9 cellular contexts compared by ENCODE assay signal in the genomic region with DNA sequence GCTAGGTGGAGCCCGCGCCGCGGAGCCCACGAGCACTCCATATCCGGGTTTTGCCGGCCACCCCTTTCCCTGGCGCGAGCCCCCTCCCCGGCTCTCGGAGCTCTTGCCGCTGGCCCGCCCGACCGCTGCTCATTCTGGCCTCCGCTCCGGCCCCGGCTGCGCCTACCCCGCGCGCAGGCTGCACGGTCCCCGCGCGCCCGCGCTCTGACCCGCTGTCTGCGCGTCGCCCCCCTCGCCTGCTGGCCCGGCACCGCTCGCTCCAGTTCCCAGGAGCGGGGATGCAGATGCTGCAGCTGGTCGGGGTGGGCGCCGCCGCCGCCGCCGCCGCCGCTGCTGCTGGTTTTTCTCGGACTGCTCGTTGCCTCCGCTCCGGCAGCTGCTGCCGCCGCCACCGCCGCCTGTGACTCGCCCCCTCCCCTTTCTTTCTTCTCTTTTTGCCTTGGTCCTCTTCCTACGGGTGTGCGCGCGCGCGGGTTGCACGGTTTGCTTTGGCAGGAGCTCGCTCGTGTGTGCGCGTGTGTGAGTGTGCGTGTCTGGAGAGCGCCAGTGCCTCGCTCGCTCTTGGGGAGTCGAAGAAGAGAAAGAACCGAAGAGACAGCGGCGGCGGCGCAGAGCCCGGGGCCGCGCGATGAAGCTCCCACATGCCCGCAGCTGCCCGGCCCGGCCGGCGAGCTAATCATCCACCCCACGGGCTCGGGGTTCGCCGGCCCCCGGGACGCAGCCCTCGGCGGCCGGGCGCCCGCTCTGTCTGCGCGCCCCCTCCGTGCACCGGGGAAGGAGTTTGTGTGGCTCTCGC. TPM values are rescaled to one million over a fixed set of nuclear protein-coding genes. Genes with fewer than 3 reads are reported as not detected.
A peak's percentile ranks its signal among the peaks of the same experiment; 100 is the strongest.
DNase-seq lines count a peak whose midpoint lies in the region; ATAC-seq and TF ChIP-seq lines count a peak whose summit lies in the region.
"Had no signal": no experiment of that assay in that cellular context is flagged by ENCODE, and none has a peak within 500 bp of the region (broad histone marks: within the 10 kb centered on the region; RNA-seq: fewer than 3 reads in every experiment).

A gene (plus strand): TSS at position 132 of the 796 bp plus-strand sequence.

- peaks cover 50% of the 10 kb centered on the region for H3K27me3 ChIP-seq in GM23338 (ENCODE audit: insufficient read depth)
- H3K27me3 ChIP-seq in esophagus (ENCODE audit: control insufficient read depth in 1 of 2, insufficient read depth in 2 of 2, low read length in 2 of 2), result peaks cover 0 to 15% of the 10 kb centered on the region in 2 donors
- peaks cover 54% of the 10 kb centered on the region for H3K27me3 ChIP-seq in mucosa of stomach (ENCODE audit: control insufficient read depth, insufficient read depth, low read length)

- ATAC-seq in GM23338 (peak; percentile 63), GM21825 (IDR thresholded peaks at IDR 0.05; ENCODE audit: unreplicated experiment) (no peak), HG03280 (IDR thresholded peaks at IDR 0.05; ENCODE audit: unreplicated experiment) (no peak)

- peak within 1 kb of the TSS; percentile 88 for H3K27ac Mint-ChIP-seq in GM23338
- H3K27ac Mint-ChIP-seq: IgD-negative memory B cell had no signal

- H3K4me2 ChIP-seq in GM23338, result peak within 1 kb of the TSS; percentile 93

- H3K4me1 ChIP-seq in GM23338 (ENCODE audit: insufficient read depth) (peaks cover 35% of the 10 kb centered on the region), esophagus (ENCODE audit: control insufficient read depth in 2 of 2, insufficient read depth in 2 of 2, low read length in 1 of 2) (peaks cover 0 to 4% of the 10 kb centered on the region in 2 donors), mucosa of stomach (ENCODE audit: control insufficient read depth, insufficient read depth, low read length) (peaks cover 12% of the 10 kb centered on the region)

- peaks cover 8% of the 10 kb centered on the region; the same call in 1 of the 2 replicates for H4K20me1 ChIP-seq in GM23338 (replicated peaks; ENCODE audit: insufficient read depth)

- H3K9me3 Mint-ChIP-seq in GM23338, result no peaks in the 10 kb centered on the region

- no peaks in the 10 kb centered on the region; the same call in 1 of the 2 replicates for H3F3A ChIP-seq in GM23338 (replicated peaks; ENCODE audit: low read depth)

- H3K9me3 ChIP-seq in esophagus (ENCODE audit: control insufficient read depth in 2 of 2, insufficient read depth in 1 of 2, low read depth in 1 of 2, low read length in 1 of 2), result no peaks in the 10 kb centered on the region
- H3K9me3 ChIP-seq in mucosa of stomach (ENCODE audit: control insufficient read depth, low read length), result no peaks in the 10 kb centered on the region

- peak within 1 kb of the TSS; percentile 82 for H3K4me3 ChIP-seq in GM23338
- H3K4me3 ChIP-seq in esophagus (ENCODE audit: low read depth in 1 of 2, low read length in 2 of 2), result peak within 1 kb of the TSS; percentile 47 to 52
- peak within 1 kb of the TSS; percentile 39 for H3K4me3 ChIP-seq in mucosa of stomach (ENCODE audit: low read length)

- WGBS in esophagus, 2 donors, result 2% methylated on average over 88 to 101 of the region's 101 CpGs

- peak within 1 kb of the TSS; percentile 16 for H3K9ac ChIP-seq in mucosa of stomach (ENCODE audit: low read length)

- DNase-seq in GM23338 (ENCODE audit: low spot score) (peak; percentile 93), NCI-H69 (lab: John Stamatoyannopoulos, UW) (peak; percentile 91), NAMALWA (ENCODE audit: low spot score) (no peak), HT-29 (ENCODE audit: low spot score) (no peak)

- no peaks in the 10 kb centered on the region for H3K9me2 ChIP-seq in GM23338 (ENCODE audit: insufficient read depth)

- no peak for TF ChIP-seq CTCF in GM23338 (conservative IDR thresholded peaks at IDR 0.05; ENCODE audit: low read depth in 2 of 2)

- peaks cover 33% of the 10 kb centered on the region for H3K4me1 Mint-ChIP-seq in GM23338
- H3K4me1 Mint-ChIP-seq: IgD-negative memory B cell had no signal

- H3K4me3 Mint-ChIP-seq in GM23338, result peak within 1 kb of the TSS; percentile 95

- peak within 1 kb of the TSS; percentile 91; the same call in 1 of the 2 replicates for H2AFZ ChIP-seq in GM23338

- H3K36me3 ChIP-seq in GM23338 (ENCODE audit: insufficient read depth), result no peaks in the 10 kb centered on the region
- no peaks in the 10 kb centered on the region for H3K36me3 ChIP-seq in esophagus (ENCODE audit: control insufficient read depth in 2 of 2, insufficient read depth in 2 of 2, low read length in 1 of 2)
- H3K36me3 ChIP-seq in mucosa of stomach (ENCODE audit: control insufficient read depth, insufficient read depth, low read length), result no peaks in the 10 kb centered on the region

- peak within 1 kb of the TSS; percentile 17; the same call in 1 of the 2 replicates for H3K27ac ChIP-seq in GM23338 (ENCODE audit: low read depth)
- H3K27ac ChIP-seq in esophagus (ENCODE audit: low read depth in 2 of 2, low read length in 1 of 2), result no peak within 1 kb of the TSS

- H3K36me3 Mint-ChIP-seq in GM23338 (ENCODE audit: low read depth), result no peaks in the 10 kb centered on the region
- H3K36me3 Mint-ChIP-seq: IgD-negative memory B cell had no signal

- peaks cover 42% of the 10 kb centered on the region for H3K27me3 Mint-ChIP-seq in GM23338 (ENCODE audit: insufficient read depth, low read depth, poor library complexity)

- H3K79me2 ChIP-seq in GM23338 (replicated peaks; ENCODE audit: insufficient read depth), result peaks cover 43% of the 10 kb centered on the region

TF ChIP-seq in GM23338, 12 proteins besides CTCF, POLR2A, EP300 and RAD21 (continues in another document):
- no peak for TF ChIP-seq STAT1 (IDR thresholded peaks at IDR 0.05; ENCODE audit: unreplicated experiment)
- no peak for TF ChIP-seq NANOG (IDR thresholded peaks at IDR 0.05; ENCODE audit: borderline replicate concordance)
- TF ChIP-seq, protein P1, sequence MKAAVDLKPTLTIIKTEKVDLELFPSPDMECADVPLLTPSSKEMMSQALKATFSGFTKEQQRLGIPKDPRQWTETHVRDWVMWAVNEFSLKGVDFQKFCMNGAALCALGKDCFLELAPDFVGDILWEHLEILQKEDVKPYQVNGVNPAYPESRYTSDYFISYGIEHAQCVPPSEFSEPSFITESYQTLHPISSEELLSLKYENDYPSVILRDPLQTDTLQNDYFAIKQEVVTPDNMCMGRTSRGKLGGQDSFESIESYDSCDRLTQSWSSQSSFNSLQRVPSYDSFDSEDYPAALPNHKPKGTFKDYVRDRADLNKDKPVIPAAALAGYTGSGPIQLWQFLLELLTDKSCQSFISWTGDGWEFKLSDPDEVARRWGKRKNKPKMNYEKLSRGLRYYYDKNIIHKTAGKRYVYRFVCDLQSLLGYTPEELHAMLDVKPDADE (IDR thresholded peaks at IDR 0.05), result no peak
- TF ChIP-seq, protein P2, sequence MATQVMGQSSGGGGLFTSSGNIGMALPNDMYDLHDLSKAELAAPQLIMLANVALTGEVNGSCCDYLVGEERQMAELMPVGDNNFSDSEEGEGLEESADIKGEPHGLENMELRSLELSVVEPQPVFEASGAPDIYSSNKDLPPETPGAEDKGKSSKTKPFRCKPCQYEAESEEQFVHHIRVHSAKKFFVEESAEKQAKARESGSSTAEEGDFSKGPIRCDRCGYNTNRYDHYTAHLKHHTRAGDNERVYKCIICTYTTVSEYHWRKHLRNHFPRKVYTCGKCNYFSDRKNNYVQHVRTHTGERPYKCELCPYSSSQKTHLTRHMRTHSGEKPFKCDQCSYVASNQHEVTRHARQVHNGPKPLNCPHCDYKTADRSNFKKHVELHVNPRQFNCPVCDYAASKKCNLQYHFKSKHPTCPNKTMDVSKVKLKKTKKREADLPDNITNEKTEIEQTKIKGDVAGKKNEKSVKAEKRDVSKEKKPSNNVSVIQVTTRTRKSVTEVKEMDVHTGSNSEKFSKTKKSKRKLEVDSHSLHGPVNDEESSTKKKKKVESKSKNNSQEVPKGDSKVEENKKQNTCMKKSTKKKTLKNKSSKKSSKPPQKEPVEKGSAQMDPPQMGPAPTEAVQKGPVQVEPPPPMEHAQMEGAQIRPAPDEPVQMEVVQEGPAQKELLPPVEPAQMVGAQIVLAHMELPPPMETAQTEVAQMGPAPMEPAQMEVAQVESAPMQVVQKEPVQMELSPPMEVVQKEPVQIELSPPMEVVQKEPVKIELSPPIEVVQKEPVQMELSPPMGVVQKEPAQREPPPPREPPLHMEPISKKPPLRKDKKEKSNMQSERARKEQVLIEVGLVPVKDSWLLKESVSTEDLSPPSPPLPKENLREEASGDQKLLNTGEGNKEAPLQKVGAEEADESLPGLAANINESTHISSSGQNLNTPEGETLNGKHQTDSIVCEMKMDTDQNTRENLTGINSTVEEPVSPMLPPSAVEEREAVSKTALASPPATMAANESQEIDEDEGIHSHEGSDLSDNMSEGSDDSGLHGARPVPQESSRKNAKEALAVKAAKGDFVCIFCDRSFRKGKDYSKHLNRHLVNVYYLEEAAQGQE (IDR thresholded peaks at IDR 0.05; ENCODE audit: unreplicated experiment), result no peak
- no peak for TF ChIP-seq EZH2phosphoT487 (IDR thresholded peaks at IDR 0.05; ENCODE audit: unreplicated experiment)
- TF ChIP-seq POLR2AphosphoS5 (IDR thresholded peaks at IDR 0.05; ENCODE audit: low read depth), result peak; percentile 58; the same call in 1 of the 2 replicates
- no peak for TF ChIP-seq ZNF331 (CRISPR knock-in tag; IDR thresholded peaks at IDR 0.05; ENCODE audit: low read depth)
- TF ChIP-seq ZNF114 (CRISPR knock-in tag; IDR thresholded peaks at IDR 0.05), result no peak
- TF ChIP-seq JUNB (IDR thresholded peaks at IDR 0.05; ENCODE audit: unreplicated experiment), result no peak
- peak; percentile 49 for TF ChIP-seq EZH2 (IDR thresholded peaks at IDR 0.05; ENCODE audit: low read depth, unreplicated experiment)
- no peak for TF ChIP-seq CREB1 (CRISPR knock-in tag; IDR thresholded peaks at IDR 0.05; ENCODE audit: low read depth)

RNA-seq across cellular contexts. Expression of the gene that starts here (rescaled TPM):
- total RNA-seq in GM23338 (2014; rRNA removed; shearing (Covaris generic)), result 15.2 and 16.5 TPM in 2 replicates
- polyA plus RNA-seq in GM23338 (2016; fragmentation: Nextera tagmentation; extraction: Ambion mirVana) (9.0 and 9.7 TPM in 2 replicates), esophagus (under 1 TPM; 0.12 to 0.20 TPM)
- 0.03 TPM in 1 of 2 replicates, not detected in the other for total RNA-seq in HT-29 (2014; rRNA removed; shearing (Covaris generic))
- polyA plus RNA-seq: IgD-negative memory B cell had no signal

Comparison
In these comparisons a context has a peak if more than half of its experiments do, and no peak if none do; other contexts are left out.
1. RNA of the gene that starts here (total RNA-seq): 15.2 to 16.5 TPM in GM23338; 0.03 TPM in HT-29; every median in the first group is over 10 times any median in the second.
2. DNase-seq: peak in GM23338 (single experiment) and NCI-H69 (single experiment); none in NAMALWA (single experiment) and HT-29 (single experiment).
3. Peak in every context shown above with its lines, with median percentiles within 50 percentile points of each other: H3K4me3 ChIP-seq.